Comparison of ENCODE assay signal across 9 cellular contexts in genomic region chr12:124496584-124496983, GRCh38.
A peak's percentile ranks its signal among the peaks of the same experiment; 100 is the strongest.
DNase-seq lines count a peak whose midpoint lies in the region; ATAC-seq and TF ChIP-seq lines count a peak whose summit lies in the region.
"Had no signal": no experiment of that assay in that cellular context is flagged by ENCODE, and none has a peak within 500 bp of the region (broad histone marks: within the 10 kb centered on the region; RNA-seq: fewer than 3 reads in every experiment).

No MANE protein-coding gene starts in this region.

- H3K9ac ChIP-seq in mesenchymal stem cell (ENCODE audit: low read length): peak overlapping the region; percentile 68

- peaks cover 9% of the 10 kb centered on the region for H3K79me1 ChIP-seq in mesenchymal stem cell (replicated peaks; ENCODE audit: low read length, poor library complexity, severe bottlenecking)

- peak overlapping the region; percentile 74 for H3K27ac Mint-ChIP-seq in Caco-2 (ENCODE audit: unreplicated experiment)
- H3K27ac Mint-ChIP-seq: dendritic cell treated with granulocyte-macrophage colony-stimulating factor and Interleukin-4, amounts not matched to agents 40 ng/mL and 50 ng/mL, for 4 days had no signal

- H3K4me1 Mint-ChIP-seq in Caco-2 (ENCODE audit: low read depth, unreplicated experiment): peaks cover 39% of the 10 kb centered on the region

- peak overlapping the region; percentile 37 for H2BK120ac ChIP-seq in mesenchymal stem cell (ENCODE audit: low read depth, low read length)

- no peak overlapping the region for H3K4me2 ChIP-seq in mesenchymal stem cell (ENCODE audit: low read length, poor library complexity, severe bottlenecking)

- peak overlapping the region; percentile 33 for H4K8ac ChIP-seq in mesenchymal stem cell (ENCODE audit: low read length)

- intact Hi-C loops in Caco-2 (cut with micrococcal nuclease; ENCODE audit: unreplicated experiment): no loop called here
- intact Hi-C loops in left lung (cut with DNase I): no loop called here

- no peak overlapping the region for H3K4me3 Mint-ChIP-seq in Caco-2 (ENCODE audit: unreplicated experiment)
- H3K4me3 Mint-ChIP-seq: dendritic cell treated with granulocyte-macrophage colony-stimulating factor and Interleukin-4, amounts not matched to agents 40 ng/mL and 50 ng/mL, for 4 days had no signal

- H3K4me3 ChIP-seq in Caco-2 (ENCODE audit: low read depth, low read length) (no peak overlapping the region), mesenchymal stem cell (ENCODE audit: insufficient read depth in 1 of 2, low read depth in 1 of 2, low read length in 2 of 2) (no peak overlapping the region), left lung (no peak overlapping the region)

- H2AFZ ChIP-seq in mesenchymal stem cell (ENCODE audit: low read depth, low read length): no peak overlapping the region

- no peak overlapping the region for H2BK5ac ChIP-seq in mesenchymal stem cell (ENCODE audit: low read depth, low read length, poor library complexity, severe bottlenecking)

- 90% methylated on average over 2 of the region's 3 CpGs for WGBS in mesenchymal stem cell

- peak overlapping the region; percentile 9 to 15 for H3K4ac ChIP-seq in mesenchymal stem cell (ENCODE audit: low read depth in 1 of 2, low read length in 2 of 2)

- H3K4me1 ChIP-seq in Caco-2 (peaks cover 36% of the 10 kb centered on the region), mesenchymal stem cell (ENCODE audit: control insufficient read depth, insufficient read depth, low read depth, low read length) (peaks cover 75% of the 10 kb centered on the region), left lung (peaks cover 26 to 70% of the 10 kb centered on the region in 2 donors)

- H3K18ac ChIP-seq in mesenchymal stem cell (ENCODE audit: low read depth in 1 of 2, low read length in 2 of 2): peak overlapping the region; percentile 46 to 61

- H2BK12ac ChIP-seq in mesenchymal stem cell (ENCODE audit: low read length in 2 of 2): peak overlapping the region; percentile 45 to 49

- peak overlapping the region in 1 of 2 experiments; percentile 19 for H3K14ac ChIP-seq in mesenchymal stem cell (ENCODE audit: low read length in 2 of 2)

- H2BK15ac ChIP-seq in mesenchymal stem cell (ENCODE audit: low read depth, poor library complexity, severe bottlenecking): peak overlapping the region; percentile 20

- ATAC-seq in HG03460 (IDR thresholded peaks at IDR 0.05; ENCODE audit: unreplicated experiment) (no peak), left lung (no peak)

- H3K27me3 Mint-ChIP-seq in Caco-2 (ENCODE audit: insufficient read depth, unreplicated experiment): no peaks in the 10 kb centered on the region
- H3K27me3 Mint-ChIP-seq: dendritic cell treated with granulocyte-macrophage colony-stimulating factor and Interleukin-4, amounts not matched to agents 40 ng/mL and 50 ng/mL, for 4 days had no signal

- H3K36me3 ChIP-seq in Caco-2 (ENCODE audit: control insufficient read depth, insufficient read depth, low read length) (no peaks in the 10 kb centered on the region), mesenchymal stem cell (ENCODE audit: control insufficient read depth in 1 of 2, insufficient read depth in 2 of 2, low read depth in 1 of 2, low read length in 2 of 2) (peaks cover 26 to 64% of the 10 kb centered on the region in 2 experiments), left lung (peaks cover 0 to 40% of the 10 kb centered on the region in 2 donors)

- peak overlapping the region; percentile 37 for H4K91ac ChIP-seq in mesenchymal stem cell (ENCODE audit: low read length)

- peak overlapping the region; percentile 40 for H2AK5ac ChIP-seq in mesenchymal stem cell (ENCODE audit: low read length, severe bottlenecking)

- TF ChIP-seq CTCF in Caco-2 (IDR thresholded peaks at IDR 0.05; ENCODE audit: insufficient read depth in 1 of 2, low read depth in 1 of 2, low read length in 1 of 2, severe bottlenecking in 1 of 2, unreplicated experiment in 1 of 2) (no peak), left lung (IDR thresholded peaks at IDR 0.05) (no peak)

- H3K27me3 ChIP-seq in Caco-2 (replicated peaks; ENCODE audit: control insufficient read depth, insufficient read depth, low read length): no peaks in the 10 kb centered on the region
- no peaks in the 10 kb centered on the region for H3K27me3 ChIP-seq in mesenchymal stem cell (ENCODE audit: control insufficient read depth in 1 of 2, insufficient read depth in 1 of 2, low read length in 2 of 2)
- H3K27me3 ChIP-seq in left lung: no peaks in the 10 kb centered on the region

- H3K9me3 Mint-ChIP-seq in Caco-2 (ENCODE audit: unreplicated experiment): no peaks in the 10 kb centered on the region
- H3K9me3 Mint-ChIP-seq: dendritic cell treated with granulocyte-macrophage colony-stimulating factor and Interleukin-4, amounts not matched to agents 40 ng/mL and 50 ng/mL, for 4 days had no signal

- CTCF ChIA-PET in Caco-2 (lab: Charles Lee): interaction anchor here (0.6 kb wide), 1 partner anchor 214 kb away, joined by 3 read pairs; no protein-coding TSS in a partner anchor

- DNase-seq in Caco-2 (peak; percentile 41 to 59), GM19240 (ENCODE audit: insufficient read length, low spot score) (peak; percentile 72), amniotic epithelial cell (ENCODE audit: low read depth) (peak; percentile 21), mesenchymal stem cell (peak; percentile 24), left lung (no peak), NCI-H128 (lab: John Stamatoyannopoulos, UW; ENCODE audit: unreplicated experiment) (no peak)
- DNase-seq: SHP77 treated with DMSO at 0.1 percent for 48 hours had no signal

- POLR2A ChIA-PET in Caco-2 (lab: Charles Lee): no interaction called here

- peak overlapping the region; percentile 28 for H3K27ac ChIP-seq in mesenchymal stem cell (ENCODE audit: low read length, poor library complexity, severe bottlenecking)
- H3K27ac ChIP-seq in left lung: no peak overlapping the region

- H3K9me3 ChIP-seq in Caco-2: no peaks in the 10 kb centered on the region
- H3K9me3 ChIP-seq in mesenchymal stem cell (ENCODE audit: control insufficient read depth, low read length): no peaks in the 10 kb centered on the region
- no peaks in the 10 kb centered on the region for H3K9me3 ChIP-seq in left lung

- peaks cover 24% of the 10 kb centered on the region for H3K36me3 Mint-ChIP-seq in Caco-2 (ENCODE audit: insufficient read depth, unreplicated experiment)

- BruUV-seq in Caco-2 (replicated peaks; lab: Mats Ljungman, UMichigan): no TSS peak

- no peak overlapping the region for H3K23ac ChIP-seq in mesenchymal stem cell (ENCODE audit: low read length in 2 of 2)

Comparison
In these comparisons a context has a peak if more than half of its experiments do, and no peak if none do; other contexts are left out.
1. DNase-seq: peak in Caco-2 (2 of 2), GM19240 (single experiment), amniotic epithelial cell (single experiment) and mesenchymal stem cell (single experiment); none in left lung (0 of 2) and NCI-H128 (single experiment).